Comparison of ENCODE assay signal across 1 cellular context in the genomic region with DNA sequence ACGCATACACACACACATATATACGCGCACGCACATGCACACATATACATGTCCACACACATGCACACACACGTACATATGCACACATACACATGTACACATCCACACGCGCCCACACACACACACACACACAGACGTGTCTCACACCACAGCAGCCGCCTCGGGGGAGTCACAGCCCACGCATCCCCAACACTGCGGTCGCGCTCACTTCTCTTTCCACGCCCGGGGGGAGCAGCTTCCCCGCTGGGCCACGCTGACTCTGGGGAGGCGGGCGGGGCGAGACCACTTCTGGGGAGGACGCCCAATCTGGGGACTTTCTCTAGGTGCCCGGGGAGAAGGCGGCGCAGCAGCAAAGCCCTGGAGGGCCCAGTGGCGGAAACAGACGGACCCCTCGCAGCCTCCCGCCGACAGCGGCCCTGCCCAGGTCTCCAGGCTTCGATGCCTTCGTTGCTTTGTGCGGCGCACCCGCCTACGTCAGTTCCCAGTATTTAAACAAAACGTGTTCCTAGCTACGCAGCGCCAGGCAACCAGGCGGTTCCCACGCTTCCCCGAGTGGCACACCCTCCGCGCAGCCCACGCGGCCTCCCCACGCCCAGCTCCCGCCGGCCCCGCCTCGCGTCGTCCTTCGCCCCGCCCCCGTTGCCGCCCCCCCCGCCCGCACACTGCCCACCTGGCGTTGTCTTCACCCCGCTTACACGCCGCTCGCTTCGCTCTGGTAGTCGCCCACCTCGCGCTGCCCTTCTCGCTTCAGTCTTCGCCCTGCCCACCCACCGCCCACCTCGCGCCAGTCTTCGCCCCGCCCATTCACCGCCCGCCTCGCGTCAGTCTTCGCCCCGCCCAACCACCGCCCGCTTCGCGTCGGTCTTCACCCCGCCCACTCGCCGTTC.
TF ChIP-seq lines count a peak whose summit lies in the region.

No MANE protein-coding gene starts in this region.

TF ChIP-seq in K562, 482 proteins besides CTCF, POLR2A, EP300 and RAD21 (continued from another document and continues in another):
- TF ChIP-seq KDM1A (IDR thresholded peaks at IDR 0.05), result peak in 1 of 2 experiments; percentile 95; a peak in 2 of 4 replicates
- TF ChIP-seq ZFX (CRISPR knock-in tag; IDR thresholded peaks at IDR 0.05), result peak; percentile 38; the same call in 1 of the 2 replicates
- TF ChIP-seq, protein P1, sequence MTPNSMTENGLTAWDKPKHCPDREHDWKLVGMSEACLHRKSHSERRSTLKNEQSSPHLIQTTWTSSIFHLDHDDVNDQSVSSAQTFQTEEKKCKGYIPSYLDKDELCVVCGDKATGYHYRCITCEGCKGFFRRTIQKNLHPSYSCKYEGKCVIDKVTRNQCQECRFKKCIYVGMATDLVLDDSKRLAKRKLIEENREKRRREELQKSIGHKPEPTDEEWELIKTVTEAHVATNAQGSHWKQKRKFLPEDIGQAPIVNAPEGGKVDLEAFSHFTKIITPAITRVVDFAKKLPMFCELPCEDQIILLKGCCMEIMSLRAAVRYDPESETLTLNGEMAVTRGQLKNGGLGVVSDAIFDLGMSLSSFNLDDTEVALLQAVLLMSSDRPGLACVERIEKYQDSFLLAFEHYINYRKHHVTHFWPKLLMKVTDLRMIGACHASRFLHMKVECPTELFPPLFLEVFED (CRISPR knock-in tag; conservative IDR thresholded peaks at IDR 0.05), result no peak
- TF ChIP-seq ZNF740 (CRISPR knock-in tag; IDR thresholded peaks at IDR 0.05), result 0 out of 2 replicates have a peak, but pooled peaks have one; percentile 66
- no peak for TF ChIP-seq ZNF740 (tag; IDR thresholded peaks at IDR 0.05)
- TF ChIP-seq HMGXB4 (CRISPR knock-in tag; IDR thresholded peaks at IDR 0.05), result no peak
- TF ChIP-seq VEZF1 (CRISPR knock-in tag; IDR thresholded peaks at IDR 0.05), result peak; percentile 67
- no peak for TF ChIP-seq GATA2 (CRISPR knock-in tag; IDR thresholded peaks at IDR 0.05)
- no peak for TF ChIP-seq FOXJ2 (tag; IDR thresholded peaks at IDR 0.05)
- peak; percentile 30 for TF ChIP-seq PCBP1 (IDR thresholded peaks at IDR 0.05; ENCODE audit: low read depth, low read length, poor library complexity, severe bottlenecking)
- TF ChIP-seq CREB1 (IDR thresholded peaks at IDR 0.05), result peak; percentile 0; the same call in 1 of the 2 replicates
- TF ChIP-seq CREB1 (CRISPR knock-in tag; IDR thresholded peaks at IDR 0.05), result no peak
- TF ChIP-seq, protein P2, sequence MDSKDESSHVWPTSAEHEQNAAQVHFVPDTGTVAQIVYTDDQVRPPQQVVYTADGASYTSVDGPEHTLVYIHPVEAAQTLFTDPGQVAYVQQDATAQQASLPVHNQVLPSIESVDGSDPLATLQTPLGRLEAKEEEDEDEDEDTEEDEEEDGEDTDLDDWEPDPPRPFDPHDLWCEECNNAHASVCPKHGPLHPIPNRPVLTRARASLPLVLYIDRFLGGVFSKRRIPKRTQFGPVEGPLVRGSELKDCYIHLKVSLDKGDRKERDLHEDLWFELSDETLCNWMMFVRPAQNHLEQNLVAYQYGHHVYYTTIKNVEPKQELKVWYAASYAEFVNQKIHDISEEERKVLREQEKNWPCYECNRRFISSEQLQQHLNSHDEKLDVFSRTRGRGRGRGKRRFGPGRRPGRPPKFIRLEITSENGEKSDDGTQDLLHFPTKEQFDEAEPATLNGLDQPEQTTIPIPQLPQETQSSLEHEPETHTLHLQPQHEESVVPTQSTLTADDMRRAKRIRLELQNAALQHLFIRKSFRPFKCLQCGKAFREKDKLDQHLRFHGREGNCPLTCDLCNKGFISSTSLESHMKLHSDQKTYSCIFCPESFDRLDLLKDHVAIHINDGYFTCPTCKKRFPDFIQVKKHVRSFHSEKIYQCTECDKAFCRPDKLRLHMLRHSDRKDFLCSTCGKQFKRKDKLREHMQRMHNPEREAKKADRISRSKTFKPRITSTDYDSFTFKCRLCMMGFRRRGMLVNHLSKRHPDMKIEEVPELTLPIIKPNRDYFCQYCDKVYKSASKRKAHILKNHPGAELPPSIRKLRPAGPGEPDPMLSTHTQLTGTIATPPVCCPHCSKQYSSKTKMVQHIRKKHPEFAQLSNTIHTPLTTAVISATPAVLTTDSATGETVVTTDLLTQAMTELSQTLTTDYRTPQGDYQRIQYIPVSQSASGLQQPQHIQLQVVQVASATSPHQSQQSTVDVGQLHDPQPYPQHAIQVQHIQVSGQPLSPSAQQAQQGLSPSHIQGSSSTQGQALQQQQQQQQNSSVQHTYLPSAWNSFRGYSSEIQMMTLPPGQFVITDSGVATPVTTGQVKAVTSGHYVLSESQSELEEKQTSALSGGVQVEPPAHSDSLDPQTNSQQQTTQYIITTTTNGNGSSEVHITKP (IDR thresholded peaks at IDR 0.05; ENCODE audit: partially characterized antibody), result peak; percentile 84
- peak; percentile 80 for TF ChIP-seq EGR1 (conservative IDR thresholded peaks at IDR 0.05)
- TF ChIP-seq FOXM1 (IDR thresholded peaks at IDR 0.05; ENCODE audit: low read depth), result no peak
- no peak for TF ChIP-seq FOXM1 (CRISPR knock-in tag; IDR thresholded peaks at IDR 0.05; ENCODE audit: low read depth)
- 0 out of 2 replicates have a peak, but pooled peaks have one; percentile 31 for TF ChIP-seq ARID4B (CRISPR knock-in tag; IDR thresholded peaks at IDR 0.05)
- TF ChIP-seq, protein P3, sequence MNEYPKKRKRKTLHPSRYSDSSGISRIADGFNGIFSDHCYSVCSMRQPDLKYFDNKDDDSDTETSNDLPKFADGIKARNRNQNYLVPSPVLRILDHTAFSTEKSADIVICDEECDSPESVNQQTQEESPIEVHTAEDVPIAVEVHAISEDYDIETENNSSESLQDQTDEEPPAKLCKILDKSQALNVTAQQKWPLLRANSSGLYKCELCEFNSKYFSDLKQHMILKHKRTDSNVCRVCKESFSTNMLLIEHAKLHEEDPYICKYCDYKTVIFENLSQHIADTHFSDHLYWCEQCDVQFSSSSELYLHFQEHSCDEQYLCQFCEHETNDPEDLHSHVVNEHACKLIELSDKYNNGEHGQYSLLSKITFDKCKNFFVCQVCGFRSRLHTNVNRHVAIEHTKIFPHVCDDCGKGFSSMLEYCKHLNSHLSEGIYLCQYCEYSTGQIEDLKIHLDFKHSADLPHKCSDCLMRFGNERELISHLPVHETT (CRISPR knock-in tag; conservative IDR thresholded peaks at IDR 0.05 in 1 of 2, IDR thresholded peaks at IDR 0.05 in 1 of 2), result 0 out of 4 replicates have a peak, but pooled peaks of 1 of the 2 experiments have one; percentile 26
- TF ChIP-seq RBFOX2 (IDR thresholded peaks at IDR 0.05; ENCODE audit: low read depth, low read length), result peak; percentile 53; the same call in 1 of the 2 replicates
- no peak for TF ChIP-seq ZNF311 (CRISPR knock-in tag; IDR thresholded peaks at IDR 0.05)
- TF ChIP-seq TRIM24 (IDR thresholded peaks at IDR 0.05), result no peak
- TF ChIP-seq SMC3 (conservative IDR thresholded peaks at IDR 0.05; ENCODE audit: insufficient read depth, low read depth, low read length), result no peak
- TF ChIP-seq U2AF2 (optimal IDR thresholded peaks at IDR 0.05; ENCODE audit: low read depth, low read length), result no peak
- TF ChIP-seq NRF1 (conservative IDR thresholded peaks at IDR 0.05 in 1 of 2, IDR thresholded peaks at IDR 0.05 in 1 of 2), result peak in 1 of 2 experiments; percentile 20; a peak in 2 of 4 replicates
- no peak for TF ChIP-seq THRAP3 (IDR thresholded peaks at IDR 0.05; ENCODE audit: borderline replicate concordance)
- TF ChIP-seq NEUROD1 (IDR thresholded peaks at IDR 0.05; ENCODE audit: borderline replicate concordance, low read depth, low read length, partially characterized antibody), result no peak
- TF ChIP-seq ARHGAP35 (IDR thresholded peaks at IDR 0.05; ENCODE audit: partially characterized antibody), result no peak
- no peak for TF ChIP-seq ZFP1 (CRISPR knock-in tag; IDR thresholded peaks at IDR 0.05)
- 0 out of 2 replicates have a peak, but pooled peaks have one; percentile 7 for TF ChIP-seq BHLHE40 (IDR thresholded peaks at IDR 0.05; ENCODE audit: low read length)
- TF ChIP-seq ZNF224 (CRISPR knock-in tag; IDR thresholded peaks at IDR 0.05), result no peak
- no peak for TF ChIP-seq EHMT2 (IDR thresholded peaks at IDR 0.05)
- TF ChIP-seq ZFP30 (CRISPR knock-in tag; IDR thresholded peaks at IDR 0.05; ENCODE audit: borderline replicate concordance), result no peak
- TF ChIP-seq BRF1 (IDR thresholded peaks at IDR 0.05; ENCODE audit: borderline replicate concordance, extremely low read depth, insufficient read length), result no peak
- no peak for TF ChIP-seq ERF (CRISPR knock-in tag; IDR thresholded peaks at IDR 0.05)
- no peak for TF ChIP-seq CCAR2 (IDR thresholded peaks at IDR 0.05; ENCODE audit: low read depth, low read length)
- TF ChIP-seq RFX1 (IDR thresholded peaks at IDR 0.05), result peak; percentile 10; the same call in 1 of the 2 replicates
